9 cellular contexts compared by ENCODE assay signal in genomic region chr5:127011961-127012644, GRCh38. TPM values are rescaled to one million over a fixed set of nuclear protein-coding genes. Genes with fewer than 3 reads are reported as not detected.
DNase-seq lines count a peak whose midpoint lies in the region; ATAC-seq and TF ChIP-seq lines count a peak whose summit lies in the region.
"Had no signal": no experiment of that assay in that cellular context is flagged by ENCODE, and none has a peak within 500 bp of the region (broad histone marks: within the 10 kb centered on the region; RNA-seq: fewer than 3 reads in every experiment).

No MANE protein-coding gene starts in this region.

- peak; percentile 80 for ATAC-seq in GM19035 (IDR thresholded peaks at IDR 0.05; ENCODE audit: unreplicated experiment)
- ATAC-seq in HG02610 (IDR thresholded peaks at IDR 0.05; ENCODE audit: unreplicated experiment), result peak; percentile 89
- ATAC-seq in IMR-90 (ENCODE audit: low read depth), result no peak

- H3K9me1 ChIP-seq in IMR-90 (ENCODE audit: insufficient read depth, low read length), result peaks cover 5% of the 10 kb centered on the region; the same call in 1 of the 2 replicates

- H3K4me3 ChIP-seq in IMR-90 (ENCODE audit: insufficient read depth, low read depth, low read length) (no peak overlapping the region), testis (no peak overlapping the region)

- dilution Hi-C loops in IMR-90 (cut with HindIII; ENCODE audit: low sequenced_read_pairs, unreplicated experiment), result no loop called here

- no TSS peak for BruUV-seq in IMR-90 (replicated peaks; lab: Mats Ljungman, UMichigan)

- H4K8ac ChIP-seq in IMR-90 (ENCODE audit: low read depth in 2 of 2, low read length in 2 of 2), result peak overlapping the region in 1 of 2 experiments; percentile 86; a peak in 2 of 4 replicates

- peaks cover 10 to 38% of the 10 kb centered on the region in 2 experiments; a peak in 3 of 4 replicates for H3K79me1 ChIP-seq in IMR-90 (ENCODE audit: low read depth in 1 of 2, low read length in 2 of 2)

- TF ChIP-seq RAD21 in IMR-90 (IDR thresholded peaks at IDR 0.05; ENCODE audit: low read length), result no peak

- H2AK9ac ChIP-seq in IMR-90 (replicated peaks; ENCODE audit: low read depth, low read length, poor library complexity), result no peak overlapping the region

- peak overlapping the region; percentile 57; the same call in 1 of the 2 replicates for H3K18ac ChIP-seq in IMR-90 (ENCODE audit: low read depth, low read length)

- peak overlapping the region; percentile 77 for H2BK20ac ChIP-seq in IMR-90 (ENCODE audit: low read depth, low read length)

- H3K4me1 ChIP-seq in IMR-90 (ENCODE audit: control insufficient read depth, insufficient read depth, low read length) (peaks cover 4% of the 10 kb centered on the region; the same call in 1 of the 2 replicates), testis (peaks cover 11% of the 10 kb centered on the region)

- H2AK5ac ChIP-seq in IMR-90 (ENCODE audit: low read depth, low read length), result peak overlapping the region; percentile 74; the same call in 1 of the 2 replicates

- H3K27ac ChIP-seq in IMR-90 (ENCODE audit: insufficient read depth, low read length) (no peak overlapping the region), testis (no peak overlapping the region)
- H3K27ac ChIP-seq: VCaP had no signal

- TF ChIP-seq POLR2A in IMR-90 (IDR thresholded peaks at IDR 0.05; ENCODE audit: low read depth, low read length) (no peak), testis (IDR thresholded peaks at IDR 0.05) (no peak)

- DNase-seq in IMR-90 (peak; percentile 20), retina (peak; percentile 33), HT-29 (ENCODE audit: low spot score) (no peak), testis (no peak), HPDE6-E6E7 (ENCODE audit: extremely low spot score) (no peak)
- DNase-seq: NCI-H187 had no signal

- H3K56ac ChIP-seq in IMR-90 (ENCODE audit: extremely low read depth, insufficient read depth, low read length), result no peak overlapping the region

- no peak overlapping the region for H3K9ac ChIP-seq in IMR-90 (ENCODE audit: low read depth, low read length)

- intact Hi-C loops in IMR-90 (cut with micrococcal nuclease), result loop anchor here (1.0 to 2.0 kb wide), 2 partner anchors 15 to 18 kb away; partner anchors contain the start of gene MARCHF3
- intact Hi-C loops in testis (cut with DNase I; ENCODE audit: low total_unique reads), result no loop called here

- H2BK15ac ChIP-seq in IMR-90 (ENCODE audit: low read depth, low read length), result peak overlapping the region; percentile 69; the same call in 1 of the 3 replicates

- H2AFZ ChIP-seq in IMR-90 (replicated peaks; ENCODE audit: low read length, poor library complexity), result no peak overlapping the region

- in situ Hi-C loops in IMR-90 (cut with MboI; ENCODE audit: low sequenced_read_pairs), result no loop called here

- TF ChIP-seq CTCF in IMR-90 (conservative IDR thresholded peaks at IDR 0.05; ENCODE audit: low read depth, low read length) (no peak), testis (IDR thresholded peaks at IDR 0.05) (no peak)

- peak overlapping the region; percentile 21 for H2BK5ac ChIP-seq in IMR-90 (ENCODE audit: low read depth, low read length, poor library complexity, severe bottlenecking)

- peak overlapping the region; percentile 52 for H2BK120ac ChIP-seq in IMR-90 (ENCODE audit: low read depth, low read length)

- CTCF ChIA-PET in IMR-90 (lab: Yijun Ruan, JAX), result interaction anchor here (1.0 to 1.5 kb wide), 2 partner anchors 17 to 99 kb away, joined by 3 read pairs; no protein-coding TSS in a partner anchor

- H3K4ac ChIP-seq in IMR-90 (ENCODE audit: low read depth, low read length), result peak overlapping the region; percentile 75

- H3K4me2 ChIP-seq in IMR-90 (ENCODE audit: low read depth, low read length), result no peak overlapping the region

- no CpG with 5 or more reads among the region's 2 CpGs for WGBS in IMR-90 (ENCODE audit: extremely low coverage in 2 of 2, insufficient read length in 1 of 2), 2 experiments
- 69 to 88% methylated on average over 2 of the region's 2 CpGs for WGBS in testis, 2 donors

- H4K20me1 ChIP-seq in IMR-90 (ENCODE audit: insufficient read depth, low read length), result no peaks in the 10 kb centered on the region

- POLR2A ChIA-PET in IMR-90 (lab: Charles Lee; ENCODE audit: unreplicated experiment), result no interaction called here

- H3K27me3 ChIP-seq in IMR-90 (ENCODE audit: control insufficient read depth, insufficient read depth, low read length), result no peaks in the 10 kb centered on the region
- no peaks in the 10 kb centered on the region for H3K27me3 ChIP-seq in testis

- H4K5ac ChIP-seq in IMR-90 (ENCODE audit: low read depth, low read length), result no peak overlapping the region

- no peaks in the 10 kb centered on the region for H3K36me3 ChIP-seq in IMR-90 (ENCODE audit: control insufficient read depth, insufficient read depth, low read length)
- H3K36me3 ChIP-seq in testis (ENCODE audit: low read depth, missing control alignments), result no peaks in the 10 kb centered on the region

- H3K14ac ChIP-seq in IMR-90 (replicated peaks; ENCODE audit: low read depth, low read length), result peak overlapping the region; percentile 68; the same call in 1 of the 2 replicates

- H3K9me3 ChIP-seq in IMR-90 (ENCODE audit: control insufficient read depth, insufficient read depth, low read length) (no peaks in the 10 kb centered on the region), testis (no peaks in the 10 kb centered on the region)

- H3K23ac ChIP-seq in IMR-90 (ENCODE audit: low read depth, low read length), result peak overlapping the region; percentile 94; the same call in 1 of the 2 replicates

- H4K91ac ChIP-seq in IMR-90 (ENCODE audit: insufficient read depth, low read depth, low read length), result peak overlapping the region; percentile 44; the same call in 1 of the 2 replicates

TF ChIP-seq in IMR-90, 13 proteins besides CTCF, POLR2A, EP300 and RAD21:
- TF ChIP-seq MAZ (IDR thresholded peaks at IDR 0.05; ENCODE audit: borderline replicate concordance, low read depth, low read length) (no peak), RCOR1 (IDR thresholded peaks at IDR 0.05; ENCODE audit: insufficient replicate concordance, low read length) (no peak), NFE2L2 (IDR thresholded peaks at IDR 0.05; ENCODE audit: low read depth, low read length) (no peak), BHLHE40 (IDR thresholded peaks at IDR 0.05; ENCODE audit: low read depth, low read length) (no peak), SMC3 (IDR thresholded peaks at IDR 0.05; ENCODE audit: low read depth, low read length) (no peak), CEBPB (IDR thresholded peaks at IDR 0.05; ENCODE audit: low read depth, low read length) (no peak), CHD1 (IDR thresholded peaks at IDR 0.05; ENCODE audit: low read depth, low read length) (no peak), FOS (IDR thresholded peaks at IDR 0.05; ENCODE audit: low read depth, low read length) (no peak), ELK1 (IDR thresholded peaks at IDR 0.05; ENCODE audit: borderline replicate concordance, low read depth, low read length) (no peak), USF2 (IDR thresholded peaks at IDR 0.05; ENCODE audit: low read depth, low read length) (no peak), MAFK (IDR thresholded peaks at IDR 0.05; ENCODE audit: low read depth, low read length) (no peak), RFX5 (IDR thresholded peaks at IDR 0.05; ENCODE audit: low read depth, low read length) (no peak), MXI1 (IDR thresholded peaks at IDR 0.05; ENCODE audit: borderline replicate concordance, low read depth, low read length) (no peak)

RNA-seq across cellular contexts. Expression of gene MARCHF3, which starts 18.3 kb away (rescaled TPM):
- 17.8 and 18.8 TPM in 2 replicates for total RNA-seq in IMR-90 (2012; rRNA removed)
- polyA plus RNA-seq in IMR-90 (2012; rRNA removed), result 9.5 and 11.2 TPM in 2 replicates
- polyA plus RNA-seq in IMR-90 (2012; cell fraction: cytosol; rRNA removed), result 4.8 and 7.7 TPM in 2 replicates
- 5.2 and 10.5 TPM in 2 replicates for polyA plus RNA-seq in IMR-90 (2012; cell fraction: nucleus; rRNA removed; ENCODE audit: low replicate concordance)
- 18.2 and 32.5 TPM in 2 replicates for total RNA-seq in HT-29 (2014; rRNA removed; shearing (Covaris generic))
- 10 to 100 TPM; 34.0 to 38.8 TPM for total RNA-seq in testis
- 81.9 TPM for polyA plus RNA-seq in testis (ENCODE audit: insufficient read depth, low read depth, low replicate concordance)

Comparison
In these comparisons a context has a peak if more than half of its experiments do, and no peak if none do; other contexts are left out.
1. DNase-seq: peak in IMR-90 (single experiment) and retina (single experiment); none in HT-29 (single experiment), testis (single experiment) and HPDE6-E6E7 (single experiment).